In the genomic region with DNA sequence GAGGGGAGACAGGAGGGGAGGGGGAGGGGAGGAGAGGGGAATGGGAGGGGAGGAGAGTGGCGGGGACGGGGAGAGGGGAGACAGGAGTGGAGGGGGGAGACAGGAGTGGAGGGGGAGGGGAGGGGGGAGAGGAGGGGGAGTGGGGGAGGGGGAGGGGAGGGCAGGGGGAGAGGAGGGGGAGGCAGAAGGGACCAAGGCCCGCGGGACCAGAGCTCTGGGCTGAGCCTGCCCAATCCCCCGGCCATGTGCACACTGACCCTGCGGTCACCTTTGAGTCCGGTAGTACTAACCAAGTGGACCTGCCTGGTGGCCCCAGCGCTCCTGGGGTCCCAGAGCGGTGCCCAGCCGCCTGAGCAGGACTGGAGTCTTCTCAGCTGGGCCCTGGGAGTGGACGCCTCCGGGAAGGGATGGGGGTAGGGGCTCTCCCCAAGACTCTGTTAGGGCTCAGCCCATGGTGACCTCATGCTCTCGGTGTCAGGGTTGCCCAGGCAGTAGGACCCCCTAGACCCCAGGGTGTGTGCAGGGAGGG, we compare ENCODE assay signal across 23 cellular contexts. TPM values are rescaled to one million over a fixed set of nuclear protein-coding genes. Genes with fewer than 3 reads are reported as not detected.
DNase-seq lines count a peak whose midpoint lies in the region; ATAC-seq, FAIRE-seq and TF ChIP-seq lines count a peak whose summit lies in the region.
"Had no signal": no experiment of that assay in that cellular context is flagged by ENCODE, and none has a peak within 500 bp of the region (broad histone marks: within the 10 kb centered on the region; RNA-seq: fewer than 3 reads in every experiment).

No MANE protein-coding gene starts in this region.

- H3K18ac ChIP-seq in H1 (ENCODE audit: extremely low read depth, low read length) = no peak overlapping the region

- no peak for ATAC-seq in activated naive CD8-positive, alpha-beta T cell treated with anti-CD3 and anti-CD28 coated beads, Interleukin-2, amount 10 ng/mL, durations not matched to agents 7 days and 5 days (ENCODE audit: low read depth)
- no peak for ATAC-seq in GM19035 (IDR thresholded peaks at IDR 0.05; ENCODE audit: unreplicated experiment)

- DNase-seq in activated naive CD8-positive, alpha-beta T cell treated with anti-CD3 and anti-CD28 coated beads, Interleukin-2, amount 10 ng/mL, durations not matched to agents 7 days and 5 days = no peak
- no peak for DNase-seq in activated naive CD8-positive, alpha-beta T cell treated with anti-CD3 and anti-CD28 coated beads for 36 hours
- DNase-seq in NT2/D1 (ENCODE audit: low read depth, low spot score) (no peak), H1 (ENCODE audit: low read depth in 1 of 2, low spot score in 2 of 2) (no peak), OCI-LY7 (ENCODE audit: low spot score) (no peak), substantia nigra (lab: John Stamatoyannopoulos, UW) (no peak)
- DNase-seq: 8988T; CD4-positive, alpha-beta T cell; EL; GDM1; KG1; MM.1S; NCI-H2029; NCI-H524 treated with DMSO at 0.1 percent for 48 hours; NCI-H774; SHP77 treated with DMSO at 0.1 percent for 48 hours had no signal

- no peak overlapping the region for H3K14ac ChIP-seq in H1 (ENCODE audit: insufficient read length)

- H3K36me3 ChIP-seq in NT2/D1 (ENCODE audit: insufficient read depth, insufficient read length, low read length) (peaks cover 13% of the 10 kb centered on the region), H1 (ENCODE audit: control insufficient read depth in 2 of 4, insufficient read depth in 4 of 4, low read length in 3 of 4) (no peaks in the 10 kb centered on the region), neuron (ENCODE audit: insufficient read depth, low read length) (no peaks in the 10 kb centered on the region), OCI-LY7 (ENCODE audit: insufficient read depth, low read length) (no peaks in the 10 kb centered on the region)

- H3K27me3 ChIP-seq in NT2/D1 (ENCODE audit: insufficient read depth, insufficient read length) = peaks cover 32% of the 10 kb centered on the region
- H3K27me3 ChIP-seq in H1 (replicated peaks in 1 of 4; ENCODE audit: control insufficient read depth in 3 of 4, extremely low read depth in 1 of 4, insufficient read depth in 3 of 4, low read length in 3 of 4) = peaks cover 0 to 16% (median 5%) of the 10 kb centered on the region in 4 experiments; a peak in 4 of 7 replicates
- H3K27me3 ChIP-seq in neuron (ENCODE audit: insufficient read depth, low read length) = peaks cover 24% of the 10 kb centered on the region

- no peak overlapping the region for H3K4me3 Mint-ChIP-seq in activated naive CD8-positive, alpha-beta T cell treated with anti-CD3 and anti-CD28 coated beads, Interleukin-2, amount 10 ng/mL, durations not matched to agents 7 days and 5 days
- H3K4me3 Mint-ChIP-seq in activated naive CD8-positive, alpha-beta T cell treated with anti-CD3 and anti-CD28 coated beads for 36 hours = no peak overlapping the region
- H3K4me3 Mint-ChIP-seq: CD4-positive, alpha-beta T cell had no signal

- peak overlapping the region; percentile 92; the same call in 1 of the 2 replicates for H2BK12ac ChIP-seq in H1 (ENCODE audit: low read depth, low read length)

- H3K27ac Mint-ChIP-seq in activated naive CD8-positive, alpha-beta T cell treated with anti-CD3 and anti-CD28 coated beads, Interleukin-2, amount 10 ng/mL, durations not matched to agents 7 days and 5 days = peak overlapping the region; percentile 25
- H3K27ac Mint-ChIP-seq in activated naive CD8-positive, alpha-beta T cell treated with anti-CD3 and anti-CD28 coated beads for 36 hours = no peak overlapping the region
- H3K27ac Mint-ChIP-seq: CD4-positive, alpha-beta T cell had no signal

- TF ChIP-seq RAD21 in H1 (IDR thresholded peaks at IDR 0.05 in 1 of 2, conservative IDR thresholded peaks at IDR 0.05 in 1 of 2; ENCODE audit: low read depth in 2 of 2, low read length in 2 of 2) = no peak

- WGBS in H1 (ENCODE audit: extremely low coverage in 1 of 2, insufficient coverage in 1 of 2, insufficient read length in 1 of 2, insufficient replicate concordance in 2 of 2, low coverage in 1 of 2, low lambda C conversion rate in 2 of 2, missing lambda C conversion rate in 1 of 2), 2 experiments = 86% methylated on average over 5 of the region's 13 CpGs; no CpG with 5 or more reads in 1 of the 2 experiments

- no peak overlapping the region for H4K5ac ChIP-seq in H1 (ENCODE audit: insufficient read length, low read depth, low read length)

- no peak overlapping the region for H2BK5ac ChIP-seq in H1 (ENCODE audit: low read depth, low read length)

- peaks cover 4 to 33% of the 10 kb centered on the region in 2 experiments; a peak in 3 of 4 replicates for H3K79me2 ChIP-seq in H1 (ENCODE audit: control insufficient read depth in 1 of 2, insufficient read depth in 2 of 2, low read length in 2 of 2)
- H3K79me2 ChIP-seq in OCI-LY7 (ENCODE audit: insufficient read depth, low read depth, low read length) = no peaks in the 10 kb centered on the region

- peaks cover 6% of the 10 kb centered on the region; the same call in 1 of the 2 replicates for H3K23me2 ChIP-seq in H1 (ENCODE audit: low read depth, low read length)

- H2BK20ac ChIP-seq in H1 (ENCODE audit: low read length) = peak overlapping the region; percentile 21; the same call in 1 of the 2 replicates

- no peak overlapping the region for H3K56ac ChIP-seq in H1 (replicated peaks; ENCODE audit: insufficient read length, low read depth, low read length)

- intact Hi-C loops in OCI-LY7 (cut with micrococcal nuclease; ENCODE audit: unreplicated experiment) = no loop called here

- H3K4me1 ChIP-seq in NT2/D1 (ENCODE audit: insufficient read depth, insufficient read length) (peaks cover 57% of the 10 kb centered on the region), H1 (replicated peaks in 1 of 4; ENCODE audit: control insufficient read depth in 3 of 4, insufficient read depth in 4 of 4, low read length in 3 of 4) (peaks cover 0 to 24% (median 10%) of the 10 kb centered on the region in 4 experiments; a peak in 6 of 7 replicates), neuron (ENCODE audit: insufficient read depth, low read length) (peaks cover 28% of the 10 kb centered on the region), OCI-LY7 (ENCODE audit: insufficient read depth, low read length, poor library complexity, severe bottlenecking) (no peaks in the 10 kb centered on the region)

- H3K9me3 ChIP-seq in NT2/D1 (ENCODE audit: insufficient read depth, low read length) (no peaks in the 10 kb centered on the region), H1 (ENCODE audit: insufficient read depth in 2 of 2, low read depth in 1 of 2, low read length in 1 of 2) (no peaks in the 10 kb centered on the region), neuron (ENCODE audit: low read length) (no peaks in the 10 kb centered on the region), OCI-LY7 (ENCODE audit: low read length) (no peaks in the 10 kb centered on the region)
- H3K9me3 ChIP-seq: Caco-2 had no signal

- BruUV-seq in OCI-LY7 (replicated peaks; lab: Mats Ljungman, UMichigan) = no TSS peak

- H3K27me3 Mint-ChIP-seq in activated naive CD8-positive, alpha-beta T cell treated with anti-CD3 and anti-CD28 coated beads, Interleukin-2, amount 10 ng/mL, durations not matched to agents 7 days and 5 days = peaks cover 42% of the 10 kb centered on the region
- H3K27me3 Mint-ChIP-seq in activated naive CD8-positive, alpha-beta T cell treated with anti-CD3 and anti-CD28 coated beads for 36 hours = peaks cover 65% of the 10 kb centered on the region

- no peak overlapping the region for H2AK5ac ChIP-seq in H1 (ENCODE audit: low read depth, low read length)

- H3K9me2 ChIP-seq in OCI-LY7 (ENCODE audit: insufficient read depth, low read length) = no peaks in the 10 kb centered on the region

- TF ChIP-seq POLR2A in H1 (IDR thresholded peaks at IDR 0.05; ENCODE audit: control extremely low read depth in 1 of 2, low read depth in 2 of 2, low read length in 2 of 2) = no peak

- H3K4ac ChIP-seq in H1 (replicated peaks; ENCODE audit: insufficient read length, low read depth, low read length) = peak overlapping the region; percentile 93

- no peak overlapping the region for H2BK120ac ChIP-seq in H1 (replicated peaks; ENCODE audit: low read depth, low read length)

- CTCF ChIA-PET in H1 (lab: Charles Lee; ENCODE audit: partially characterized antibody) (interaction anchor here (0.6 kb wide), 1 partner anchor 488 kb away, joined by 3 read pairs; no protein-coding TSS in a partner anchor), OCI-LY7 (lab: Charles Lee; ENCODE audit: unreplicated experiment) (no interaction called here)

- no peak for TF ChIP-seq CTCF in H1 (IDR thresholded peaks at IDR 0.05; ENCODE audit: control extremely low read depth in 1 of 3, insufficient read depth in 1 of 3, low read depth in 1 of 3, low read length in 3 of 3)
- TF ChIP-seq CTCF in OCI-LY7 (conservative IDR thresholded peaks at IDR 0.05; ENCODE audit: low read length) = no peak

- TF ChIP-seq EP300 in H1 (IDR thresholded peaks at IDR 0.05; ENCODE audit: borderline replicate concordance in 1 of 2, low read depth in 2 of 2, low read length in 2 of 2) = no peak

- H2AFZ ChIP-seq in H1 (ENCODE audit: low read length) (no peak overlapping the region), neuron (ENCODE audit: low read depth, low read length) (no peak overlapping the region), OCI-LY7 (ENCODE audit: low read length) (no peak overlapping the region)

- H3K79me1 ChIP-seq in H1 (ENCODE audit: low read depth, low read length) = peaks cover 12% of the 10 kb centered on the region; the same call in 1 of the 2 replicates

- peak overlapping the region; percentile 40; the same call in 1 of the 2 replicates for H2BK15ac ChIP-seq in H1 (ENCODE audit: low read length)

- no peaks in the 10 kb centered on the region for H3K36me3 Mint-ChIP-seq in activated naive CD8-positive, alpha-beta T cell treated with anti-CD3 and anti-CD28 coated beads, Interleukin-2, amount 10 ng/mL, durations not matched to agents 7 days and 5 days
- no peaks in the 10 kb centered on the region for H3K36me3 Mint-ChIP-seq in activated naive CD8-positive, alpha-beta T cell treated with anti-CD3 and anti-CD28 coated beads for 36 hours

- no peak for FAIRE-seq in H1 (lab: Jason Lieb, UNC)
- FAIRE-seq: GM12878, H54 had no signal

- no peak overlapping the region for H3K27ac ChIP-seq in H1 (ENCODE audit: low read depth, low read length)
- H3K27ac ChIP-seq in OCI-LY7 (ENCODE audit: low read depth, low read length, poor library complexity, severe bottlenecking) = no peak overlapping the region
- H3K27ac ChIP-seq in substantia nigra (ENCODE audit: low read depth, low read length, poor library complexity, severe bottlenecking) = no peak overlapping the region
- H3K27ac ChIP-seq: SK-N-MC had no signal

- H4K8ac ChIP-seq in H1 (ENCODE audit: extremely low read depth, insufficient read depth, low read length) = no peak overlapping the region

- POLR2A ChIA-PET in activated naive CD8-positive, alpha-beta T cell treated with anti-CD3 and anti-CD28 coated beads, Interleukin-2, amount 10 ng/mL, durations not matched to agents 7 days and 5 days (lab: Charles Lee) = no interaction called here
- POLR2A ChIA-PET in H1 (lab: Charles Lee; ENCODE audit: partially characterized antibody) = interaction anchor here (0.9 to 2.6 kb wide), 3 partner anchors 9 to 48 kb away, joined by 3 to 8 read pairs (median 4); a partner anchor contains a TSS
- POLR2A ChIA-PET in OCI-LY7 (lab: Charles Lee) = no interaction called here

- H4K91ac ChIP-seq in H1 (replicated peaks; ENCODE audit: insufficient read length, low read length) = peak overlapping the region; percentile 73

- no peaks in the 10 kb centered on the region for H3K4me1 Mint-ChIP-seq in activated naive CD8-positive, alpha-beta T cell treated with anti-CD3 and anti-CD28 coated beads, Interleukin-2, amount 10 ng/mL, durations not matched to agents 7 days and 5 days
- H3K4me1 Mint-ChIP-seq in activated naive CD8-positive, alpha-beta T cell treated with anti-CD3 and anti-CD28 coated beads for 36 hours = peaks cover 4% of the 10 kb centered on the region

- H4K20me1 ChIP-seq in H1 (replicated peaks in 1 of 2; ENCODE audit: control insufficient read depth in 1 of 2, insufficient read depth in 2 of 2, low read length in 2 of 2) = peaks cover 0 to 5% of the 10 kb centered on the region in 2 experiments
- no peaks in the 10 kb centered on the region for H4K20me1 ChIP-seq in OCI-LY7 (ENCODE audit: insufficient read depth, low read length)

- no peaks in the 10 kb centered on the region for H3K9me3 Mint-ChIP-seq in activated naive CD8-positive, alpha-beta T cell treated with anti-CD3 and anti-CD28 coated beads, Interleukin-2, amount 10 ng/mL, durations not matched to agents 7 days and 5 days
- no peaks in the 10 kb centered on the region for H3K9me3 Mint-ChIP-seq in activated naive CD8-positive, alpha-beta T cell treated with anti-CD3 and anti-CD28 coated beads for 36 hours
- H3K9me3 Mint-ChIP-seq: CD4-positive, alpha-beta T cell had no signal

- no peak overlapping the region for H3K23ac ChIP-seq in H1 (ENCODE audit: insufficient read length)

- H3K9ac ChIP-seq in NT2/D1 (ENCODE audit: insufficient read length, low read depth) (peak overlapping the region; percentile 36), H1 (replicated peaks in 1 of 4; ENCODE audit: extremely low read depth in 1 of 4, low read depth in 3 of 4, low read length in 3 of 4) (no peak overlapping the region)

- H3K4me3 ChIP-seq in NT2/D1 (ENCODE audit: insufficient read length, low read depth) (no peak overlapping the region), H1 (ENCODE audit: extremely low read depth in 1 of 4, insufficient read depth in 2 of 4, low read depth in 3 of 4, low read length in 4 of 4) (no peak overlapping the region), neuron (ENCODE audit: low read length) (peak overlapping the region; percentile 9), OCI-LY7 (ENCODE audit: low read depth, low read length, poor library complexity, severe bottlenecking) (no peak overlapping the region)
- H3K4me3 ChIP-seq: GM12878, SK-N-MC had no signal

- no peak overlapping the region for H3K4me2 ChIP-seq in H1 (ENCODE audit: insufficient read depth in 1 of 2, low read depth in 2 of 2, low read length in 2 of 2)
- H3K4me2 ChIP-seq in OCI-LY7 (ENCODE audit: low read length) = no peak overlapping the region

RNA-seq across cellular contexts. Expression of a gene that starts 0.5 kb away (rescaled TPM):
- under 1 TPM; 0.19 to 0.37 TPM for total RNA-seq in activated naive CD8-positive, alpha-beta T cell treated with anti-CD3 and anti-CD28 coated beads, Interleukin-2, amount 10 ng/mL, durations not matched to agents 7 days and 5 days
- under 1 TPM in 1 of 2 experiments, not detected in 1; 0.19 TPM for total RNA-seq in activated naive CD8-positive, alpha-beta T cell treated with anti-CD3 and anti-CD28 coated beads for 36 hours
- total RNA-seq in H1 (2021; fragmentation: NEBNext Ultra II Directional; extraction: Animal tissue kit (Norgen Biotek cat#: 25700)) = 82.6 and 88.6 TPM in 2 replicates
- 243 and 277 TPM in 2 replicates for polyA plus RNA-seq in H1 (2011; rRNA removed)
- polyA plus RNA-seq in H1 (2011; cell fraction: cytosol; rRNA removed) = 174 TPM
- polyA plus RNA-seq in H1 (2011; cell fraction: nucleus; rRNA removed) = 206 TPM
- polyA plus RNA-seq in H1 (2012, experiment 1 of 2) = 41.9 to 107 TPM (median 94.0 TPM) in 4 replicates
- 88.7 TPM for polyA plus RNA-seq in H1 (2012, experiment 2 of 2)
- 72.4 TPM for polyA plus RNA-seq in H1 (2013, experiment 1 of 2)
- 73.2 TPM for polyA plus RNA-seq in H1 (2013, experiment 2 of 2)
- polyA minus RNA-seq in H1 (2011; rRNA and poly(A)+ RNA removed) = 40.5 and 42.0 TPM in 2 replicates
- 39.6 TPM for polyA minus RNA-seq in H1 (2011; cell fraction: cytosol; rRNA and poly(A)+ RNA removed)
- polyA minus RNA-seq in H1 (2011; cell fraction: nucleus; rRNA and poly(A)+ RNA removed) = 33.1 TPM
- not detected in 2 replicates for total RNA-seq in OCI-LY7 (2014; rRNA removed; shearing (Covaris generic))
- total RNA-seq in OCI-LY7 (2022) = not detected in 2 replicates
- total RNA-seq: CD4-positive, alpha-beta T cell had no signal
- polyA plus RNA-seq: BJ had no signal

RNA-seq across cellular contexts. Expression of a gene that starts 26.0 kb away (rescaled TPM):
- total RNA-seq in activated naive CD8-positive, alpha-beta T cell treated with anti-CD3 and anti-CD28 coated beads, Interleukin-2, amount 10 ng/mL, durations not matched to agents 7 days and 5 days = under 1 TPM in 1 of 2 experiments, not detected in 1; 0.26 TPM
- under 1 TPM in 1 of 2 experiments, not detected in 1; 0.27 TPM for total RNA-seq in activated naive CD8-positive, alpha-beta T cell treated with anti-CD3 and anti-CD28 coated beads for 36 hours
- 25.8 and 27.9 TPM in 2 replicates for total RNA-seq in H1 (2021; fragmentation: NEBNext Ultra II Directional; extraction: Animal tissue kit (Norgen Biotek cat#: 25700))
- polyA plus RNA-seq in H1 (2011; rRNA removed) = 7.4 and 17.5 TPM in 2 replicates
- 15.5 TPM for polyA plus RNA-seq in H1 (2011; cell fraction: cytosol; rRNA removed)
- 33.5 TPM for polyA plus RNA-seq in H1 (2011; cell fraction: nucleus; rRNA removed)
- polyA plus RNA-seq in H1 (2012, experiment 1 of 2) = 25.2 to 45.3 TPM (median 39.3 TPM) in 4 replicates
- 22.6 TPM for polyA plus RNA-seq in H1 (2012, experiment 2 of 2)
- polyA plus RNA-seq in H1 (2013, experiment 1 of 2) = 26.8 TPM
- polyA plus RNA-seq in H1 (2013, experiment 2 of 2) = 25.5 TPM
- polyA minus RNA-seq in H1 (2011; rRNA and poly(A)+ RNA removed) = 6.0 and 11.9 TPM in 2 replicates
- 20.6 TPM for polyA minus RNA-seq in H1 (2011; cell fraction: cytosol; rRNA and poly(A)+ RNA removed)
- polyA minus RNA-seq in H1 (2011; cell fraction: nucleus; rRNA and poly(A)+ RNA removed) = 13.6 TPM
- total RNA-seq in OCI-LY7 (2014; rRNA removed; shearing (Covaris generic)) = 0.22 and 0.36 TPM in 2 replicates
- total RNA-seq in OCI-LY7 (2022) = 0.92 TPM in 1 of 2 replicates, not detected in the other
- polyA plus RNA-seq: GM12878 had no signal

RNA-seq across cellular contexts. Expression of a gene that starts 47.6 kb away (rescaled TPM):
- total RNA-seq in activated naive CD8-positive, alpha-beta T cell treated with anti-CD3 and anti-CD28 coated beads, Interleukin-2, amount 10 ng/mL, durations not matched to agents 7 days and 5 days = 100 to 1,000 TPM; 242 to 248 TPM
- 100 to 1,000 TPM; 128 to 136 TPM for total RNA-seq in activated naive CD8-positive, alpha-beta T cell treated with anti-CD3 and anti-CD28 coated beads for 36 hours
- total RNA-seq in H1 (2021; fragmentation: NEBNext Ultra II Directional; extraction: Animal tissue kit (Norgen Biotek cat#: 25700)) = 125 and 138 TPM in 2 replicates
- polyA plus RNA-seq in H1 (2011; rRNA removed) = 30.5 and 49.9 TPM in 2 replicates
- polyA plus RNA-seq in H1 (2011; cell fraction: cytosol; rRNA removed) = 13.6 TPM
- 40.2 TPM for polyA plus RNA-seq in H1 (2011; cell fraction: nucleus; rRNA removed)
- 38.8 to 127 TPM (median 112 TPM) in 4 replicates for polyA plus RNA-seq in H1 (2012, experiment 1 of 2)
- 66.7 TPM for polyA plus RNA-seq in H1 (2012, experiment 2 of 2)
- polyA plus RNA-seq in H1 (2013, experiment 1 of 2) = 147 TPM
- polyA plus RNA-seq in H1 (2013, experiment 2 of 2) = 151 TPM
- 2.8 and 4.9 TPM in 2 replicates for polyA minus RNA-seq in H1 (2011; rRNA and poly(A)+ RNA removed)
- 109 TPM for polyA minus RNA-seq in H1 (2011; cell fraction: cytosol; rRNA and poly(A)+ RNA removed)
- polyA minus RNA-seq in H1 (2011; cell fraction: nucleus; rRNA and poly(A)+ RNA removed) = 58.7 TPM
- total RNA-seq in OCI-LY7 (2014; rRNA removed; shearing (Covaris generic)) = 16.5 and 34.9 TPM in 2 replicates
- 117 and 126 TPM in 2 replicates for total RNA-seq in OCI-LY7 (2022)

Comparison
In these comparisons a context has a peak if more than half of its experiments do, and no peak if none do; other contexts are left out.
1. RNA of a gene that starts 0.5 kb away (total RNA-seq): 82.6 to 88.6 TPM in H1; 0.19 to 0.37 TPM in activated naive CD8-positive, alpha-beta T cell treated with anti-CD3 and anti-CD28 coated beads, Interleukin-2, amount 10 ng/mL, durations not matched to agents 7 days and 5 days, 0.19 TPM in activated naive CD8-positive, alpha-beta T cell treated with anti-CD3 and anti-CD28 coated beads for 36 hours and not detected in OCI-LY7; every median in the first group is over 10 times any median in the second.
2. RNA of a gene that starts 26.0 kb away (total RNA-seq): 25.8 to 27.9 TPM in H1; 0.27 TPM in activated naive CD8-positive, alpha-beta T cell treated with anti-CD3 and anti-CD28 coated beads for 36 hours, 0.26 TPM in activated naive CD8-positive, alpha-beta T cell treated with anti-CD3 and anti-CD28 coated beads, Interleukin-2, amount 10 ng/mL, durations not matched to agents 7 days and 5 days and 0.22 to 0.92 TPM in OCI-LY7; every median in the first group is over 10 times any median in the second.